8 cellular contexts compared by ENCODE assay signal in the genomic region with DNA sequence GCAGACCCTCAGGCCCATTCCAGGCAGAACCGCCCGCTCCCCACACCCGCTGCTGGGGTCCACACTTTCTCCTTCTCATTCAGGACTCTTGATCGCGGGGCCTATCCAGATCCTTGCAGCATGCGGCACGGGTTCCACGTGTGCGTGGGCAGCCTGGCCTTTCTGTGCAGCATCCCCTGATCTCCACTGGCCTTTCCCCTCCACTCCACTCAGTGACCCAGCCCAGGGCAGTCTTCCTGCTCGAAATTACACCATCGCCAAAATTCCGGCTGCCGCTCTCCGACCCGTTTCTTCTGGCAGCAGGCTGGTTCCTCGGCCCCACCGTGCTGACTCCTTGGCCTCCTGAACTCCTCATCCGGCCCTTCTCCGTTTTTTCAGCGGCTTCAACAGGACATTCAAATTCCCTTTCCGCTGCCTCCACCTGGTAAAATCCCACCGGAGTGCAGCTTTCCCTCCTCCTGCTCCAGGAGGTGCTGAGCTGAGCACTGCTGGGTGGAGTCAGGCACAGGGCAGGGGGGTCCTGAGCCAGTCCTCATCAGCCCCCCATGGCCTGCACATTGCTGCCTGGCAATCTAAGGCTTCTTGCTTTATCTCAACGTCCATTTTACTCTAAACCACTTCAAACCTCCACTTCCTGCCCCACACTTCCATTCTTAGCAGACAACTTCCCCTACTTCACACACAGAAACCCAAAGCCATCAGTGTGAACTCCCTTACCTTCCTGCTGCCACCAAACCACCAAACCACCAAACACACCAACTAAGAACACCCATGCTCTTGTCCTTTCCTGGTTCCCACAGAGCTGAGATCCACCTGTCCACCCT. TPM values are rescaled to one million over a fixed set of nuclear protein-coding genes. Genes with fewer than 3 reads are reported as not detected.
DNase-seq lines count a peak whose midpoint lies in the region; ATAC-seq, FAIRE-seq and TF ChIP-seq lines count a peak whose summit lies in the region.

No MANE protein-coding gene starts in this region.

- ATAC-seq in GM21390 (IDR thresholded peaks at IDR 0.05; ENCODE audit: unreplicated experiment) (peak; percentile 74), HG03558 (IDR thresholded peaks at IDR 0.05; ENCODE audit: extremely low read depth, unreplicated experiment) (peak; percentile 57), K562 (no peak), Right ventricle myocardium inferior (no peak)

- H3K79me2 ChIP-seq in K562 (ENCODE audit: control insufficient read depth, insufficient read depth, low read length), result peaks cover 96% of the 10 kb centered on the region

- H3K27me3 ChIP-seq in K562 (ENCODE audit: control insufficient read depth in 2 of 2, insufficient read depth in 2 of 2, low read length in 2 of 2), result no peaks in the 10 kb centered on the region

- in situ Hi-C loops in K562 (cut with MboI), result loop anchor here (5.0 kb wide), 1 partner anchor 44 kb away; no protein-coding TSS in a partner anchor

- H3K36me3 ChIP-seq in K562 (ENCODE audit: control insufficient read depth, insufficient read depth, low read length), result peaks cover 55% of the 10 kb centered on the region

- no peak overlapping the region for H3K4me2 ChIP-seq in K562 (ENCODE audit: insufficient read depth, low read length)

- peaks cover 5 to 14% of the 10 kb centered on the region in 2 experiments; a peak in 4 of 5 replicates for H3K4me1 ChIP-seq in K562 (replicated peaks in 1 of 2; ENCODE audit: control insufficient read depth in 2 of 2, insufficient read depth in 2 of 2, low read length in 2 of 2)

- no peak for TF ChIP-seq EP300 in K562 (IDR thresholded peaks at IDR 0.05; ENCODE audit: low read length)

- H3K9me3 ChIP-seq in K562 (replicated peaks; ENCODE audit: control insufficient read depth, insufficient read depth, low read depth, low read length), result no peaks in the 10 kb centered on the region

- no TSS peak for BruUV-seq in K562 (replicated peaks; lab: Mats Ljungman, UMichigan)

- no peak overlapping the region for H3K27ac ChIP-seq in K562 (ENCODE audit: extremely low read depth, low read depth, low read length)

- intact Hi-C loops in K562 (cut with micrococcal nuclease) (loop anchor here (5.0 kb wide), 1 partner anchor 69 kb away; no protein-coding TSS in a partner anchor), head of caudate nucleus (cut with DNase I) (no loop called here), Right ventricle myocardium inferior (cut with DNase I) (no loop called here)

- CTCF ChIA-PET in K562 (lab: Yijun Ruan, JAX; ENCODE audit: low intra/inter-chr PET ratio), result no interaction called here

- no peak for TF ChIP-seq RAD21 in K562 (CRISPR knock-in tag; conservative IDR thresholded peaks at IDR 0.05 in 1 of 2, IDR thresholded peaks at IDR 0.05 in 1 of 2)

- POLR2A ChIA-PET in K562 (lab: Yijun Ruan, JAX), result interaction anchor here (0.5 to 1.2 kb wide), 3 partner anchors 14 to 23 kb away, joined by 3 to 4 read pairs (median 4); no protein-coding TSS in a partner anchor

- H3K9ac ChIP-seq in K562 (ENCODE audit: insufficient read depth in 1 of 2, low read depth in 2 of 2, low read length in 2 of 2), result peak overlapping the region in 1 of 2 experiments; percentile 22; a peak in 2 of 4 replicates

- H4K20me1 ChIP-seq in K562 (replicated peaks; ENCODE audit: control insufficient read depth, insufficient read depth, low read length), result peaks cover 23% of the 10 kb centered on the region; the same call in 1 of the 2 replicates

- TF ChIP-seq POLR2A in K562 (conservative IDR thresholded peaks at IDR 0.05), result peak; percentile 54

- TF ChIP-seq CTCF in GM10266 (IDR thresholded peaks at IDR 0.05; ENCODE audit: control insufficient read depth, insufficient read depth, low read depth, missing control alignments) (no peak), K562 (IDR thresholded peaks at IDR 0.05 in 2 of 3, conservative IDR thresholded peaks at IDR 0.05 in 1 of 3; ENCODE audit: insufficient read depth in 2 of 3, low read depth in 1 of 3, low read length in 3 of 3) (no peak)

- 87% methylated on average over 23 of the region's 23 CpGs for WGBS in K562 (ENCODE audit: insufficient coverage, low coverage, missing lambda C conversion rate)

- no peak overlapping the region for H2AFZ ChIP-seq in K562 (ENCODE audit: low read depth, low read length)

- DNase-seq in GM10266 (ENCODE audit: extremely low spot score), result peak; percentile 71
- no peak for DNase-seq in K562 (ENCODE audit: extremely low read depth in 1 of 4, low spot score in 3 of 4)
- no peak for DNase-seq in AG08396 (ENCODE audit: low spot score)
- no peak for DNase-seq in NCI-H345 treated with DMSO at 0.1 percent for 48 hours (lab: John Stamatoyannopoulos, UW; ENCODE audit: unreplicated experiment)
- DNase-seq in head of caudate nucleus, result no peak
- DNase-seq in Right ventricle myocardium inferior (ENCODE audit: missing footprints), result no peak

- no peak for FAIRE-seq in K562 (lab: Jason Lieb, UNC)

- no peak overlapping the region for H3K4me3 ChIP-seq in K562

- no peaks in the 10 kb centered on the region for H3K9me1 ChIP-seq in K562 (ENCODE audit: control insufficient read depth, insufficient read depth, low read length)

TF ChIP-seq in K562, 482 proteins besides CTCF, POLR2A, EP300 and RAD21 (continues in another document):
- no peak for TF ChIP-seq KLF1 (tag; IDR thresholded peaks at IDR 0.05)
- no peak for TF ChIP-seq FOXM1 (IDR thresholded peaks at IDR 0.05; ENCODE audit: low read depth)
- TF ChIP-seq FOXM1 (CRISPR knock-in tag; IDR thresholded peaks at IDR 0.05; ENCODE audit: low read depth), result no peak

RNA-seq across cellular contexts. Expression of a gene that starts 9.0 kb away (rescaled TPM):
- total RNA-seq in K562 (2011; cell fraction: chromatin; rRNA removed; ENCODE audit: low replicate concordance), result 89.6 and 170 TPM in 2 replicates
- 65.9 and 78.2 TPM in 2 replicates for total RNA-seq in K562 (2011; cell fraction: nucleolus; rRNA removed)
- 150 and 228 TPM in 2 replicates for total RNA-seq in K562 (2011; cell fraction: nucleoplasm; rRNA removed)
- total RNA-seq in K562 (2014; rRNA removed), result 59.5 and 63.1 TPM in 2 replicates
- 67.1 and 75.7 TPM in 2 replicates for total RNA-seq in K562 (2014; rRNA removed; fragmentation: Illumina TruSeq; extraction: Trizol)
- total RNA-seq in K562 (2015; rRNA removed; fragmentation: Illumina TruSeq; extraction: Trizol), result 50.1 and 54.4 TPM in 2 replicates
- total RNA-seq in K562 (2021), result 68.7 and 81.0 TPM in 2 replicates
- 129 and 140 TPM in 2 replicates for polyA plus RNA-seq in K562 (2011; rRNA removed)
- 67.3 and 111 TPM in 2 replicates for polyA plus RNA-seq in K562 (2011; cell fraction: cytosol; rRNA removed)
- polyA plus RNA-seq in K562 (2011; cell fraction: nucleus; rRNA removed), result 110 and 178 TPM in 2 replicates
- polyA plus RNA-seq in K562 (2012), result 76.9 and 85.8 TPM in 2 replicates
- polyA plus RNA-seq in K562 (2014; fragmentation: Illumina TruSeq; extraction: Trizol), result 80.1 and 81.5 TPM in 2 replicates
- 10 to 100 TPM; 73.0 to 74.6 TPM for polyA plus RNA-seq in K562 (2014; fragmentation: Nextera tagmentation; extraction: Ambion mirVana)
- 106 and 111 TPM in 2 replicates for polyA plus RNA-seq in K562 (2014; rRNA removed)
- 64.9 and 66.3 TPM in 2 replicates for polyA minus RNA-seq in K562 (2011; rRNA and poly(A)+ RNA removed)
- 18.2 and 18.4 TPM in 2 replicates for polyA minus RNA-seq in K562 (2011; cell fraction: cytosol; rRNA and poly(A)+ RNA removed)
- polyA minus RNA-seq in K562 (2011; cell fraction: nucleus; rRNA and poly(A)+ RNA removed), result 37.4 and 67.9 TPM in 2 replicates
- 21.9 TPM for total RNA-seq in Right ventricle myocardium inferior

RNA-seq across cellular contexts. Expression of a gene that starts 25.2 kb away (rescaled TPM):
- not detected in 2 replicates for total RNA-seq in K562 (2011; cell fraction: chromatin; rRNA removed; ENCODE audit: low replicate concordance)
- not detected in 2 replicates for total RNA-seq in K562 (2011; cell fraction: nucleolus; rRNA removed)
- not detected in 2 replicates for total RNA-seq in K562 (2011; cell fraction: nucleoplasm; rRNA removed)
- not detected in 2 replicates for total RNA-seq in K562 (2014; rRNA removed)
- not detected in 2 replicates for total RNA-seq in K562 (2014; rRNA removed; fragmentation: Illumina TruSeq; extraction: Trizol)
- not detected in 2 replicates for total RNA-seq in K562 (2015; rRNA removed; fragmentation: Illumina TruSeq; extraction: Trizol)
- not detected in 2 replicates for total RNA-seq in K562 (2021)
- not detected in 2 replicates for polyA plus RNA-seq in K562 (2011; rRNA removed)
- polyA plus RNA-seq in K562 (2011; cell fraction: cytosol; rRNA removed), result not detected in 2 replicates
- polyA plus RNA-seq in K562 (2011; cell fraction: nucleus; rRNA removed), result not detected in 2 replicates
- 0.06 TPM in 1 of 2 replicates, not detected in the other for polyA plus RNA-seq in K562 (2012)
- not detected in 2 replicates for polyA plus RNA-seq in K562 (2014; fragmentation: Illumina TruSeq; extraction: Trizol)
- not detected for polyA plus RNA-seq in K562 (2014; fragmentation: Nextera tagmentation; extraction: Ambion mirVana)
- not detected in 2 replicates for polyA plus RNA-seq in K562 (2014; rRNA removed)
- polyA minus RNA-seq in K562 (2011; rRNA and poly(A)+ RNA removed), result not detected in 2 replicates
- polyA minus RNA-seq in K562 (2011; cell fraction: cytosol; rRNA and poly(A)+ RNA removed), result not detected in 2 replicates
- not detected in 2 replicates for polyA minus RNA-seq in K562 (2011; cell fraction: nucleus; rRNA and poly(A)+ RNA removed)
- total RNA-seq in Right ventricle myocardium inferior, result 0.11 TPM

RNA-seq across cellular contexts. Expression of a gene that starts 49.4 kb away (rescaled TPM):
- total RNA-seq in K562 (2011; cell fraction: chromatin; rRNA removed; ENCODE audit: low replicate concordance), result 21.5 and 61.7 TPM in 2 replicates
- 19.8 and 26.6 TPM in 2 replicates for total RNA-seq in K562 (2011; cell fraction: nucleolus; rRNA removed)
- 29.1 and 45.8 TPM in 2 replicates for total RNA-seq in K562 (2011; cell fraction: nucleoplasm; rRNA removed)
- 78.6 and 97.7 TPM in 2 replicates for total RNA-seq in K562 (2014; rRNA removed)
- 132 and 145 TPM in 2 replicates for total RNA-seq in K562 (2014; rRNA removed; fragmentation: Illumina TruSeq; extraction: Trizol)
- 141 and 149 TPM in 2 replicates for total RNA-seq in K562 (2015; rRNA removed; fragmentation: Illumina TruSeq; extraction: Trizol)
- 103 and 110 TPM in 2 replicates for total RNA-seq in K562 (2021)
- 115 and 138 TPM in 2 replicates for polyA plus RNA-seq in K562 (2011; rRNA removed)
- 100 and 103 TPM in 2 replicates for polyA plus RNA-seq in K562 (2011; cell fraction: cytosol; rRNA removed)
- 48.3 and 68.3 TPM in 2 replicates for polyA plus RNA-seq in K562 (2011; cell fraction: nucleus; rRNA removed)
- 93.8 and 104 TPM in 2 replicates for polyA plus RNA-seq in K562 (2012)
- polyA plus RNA-seq in K562 (2014; fragmentation: Illumina TruSeq; extraction: Trizol), result 148 and 185 TPM in 2 replicates
- 100 to 1,000 TPM; 138 to 144 TPM for polyA plus RNA-seq in K562 (2014; fragmentation: Nextera tagmentation; extraction: Ambion mirVana)
- polyA plus RNA-seq in K562 (2014; rRNA removed), result 113 and 114 TPM in 2 replicates
- polyA minus RNA-seq in K562 (2011; rRNA and poly(A)+ RNA removed), result 54.6 and 59.0 TPM in 2 replicates
- polyA minus RNA-seq in K562 (2011; cell fraction: cytosol; rRNA and poly(A)+ RNA removed), result 18.7 and 38.7 TPM in 2 replicates
- polyA minus RNA-seq in K562 (2011; cell fraction: nucleus; rRNA and poly(A)+ RNA removed), result 5.8 and 14.9 TPM in 2 replicates
- 381 TPM for total RNA-seq in Right ventricle myocardium inferior

Comparison
In these comparisons a context has a peak if more than half of its experiments do, and no peak if none do; other contexts are left out.
1. ATAC-seq: peak in GM21390 (single experiment) and HG03558 (single experiment); none in K562 (single experiment) and Right ventricle myocardium inferior (single experiment).